Comparison of ENCODE assay signal across 9 cellular contexts in the genomic region with DNA sequence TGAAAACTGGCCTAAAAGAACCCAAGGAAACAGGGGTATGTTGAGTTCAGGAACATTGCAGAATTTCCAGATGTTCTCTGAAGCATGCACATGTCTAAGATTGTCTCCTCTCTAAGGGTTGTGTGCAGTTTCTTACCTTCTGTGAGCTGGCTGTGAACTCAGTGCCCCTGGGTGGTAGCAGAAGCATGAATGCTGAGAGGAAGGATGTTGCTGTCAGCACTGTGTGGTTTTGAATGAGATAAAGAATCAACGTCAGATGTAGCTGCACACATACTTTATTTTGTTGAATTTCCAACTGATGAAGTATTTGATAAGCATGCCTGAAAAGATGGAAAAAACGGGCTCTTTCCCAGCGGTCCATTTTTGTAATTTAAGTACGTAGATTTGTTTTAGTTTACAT. TPM values are rescaled to one million over a fixed set of nuclear protein-coding genes. Genes with fewer than 3 reads are reported as not detected.
DNase-seq lines count a peak whose midpoint lies in the region; ATAC-seq, FAIRE-seq and TF ChIP-seq lines count a peak whose summit lies in the region.
"Had no signal": no experiment of that assay in that cellular context is flagged by ENCODE, and none has a peak within 500 bp of the region (broad histone marks: within the 10 kb centered on the region; RNA-seq: fewer than 3 reads in every experiment).

No MANE protein-coding gene starts in this region.

- H3K79me2 ChIP-seq in endothelial cell of umbilical vein (ENCODE audit: control insufficient read depth, insufficient read depth, low read length), result no peaks in the 10 kb centered on the region

- no peaks in the 10 kb centered on the region for H3K9me1 ChIP-seq in endothelial cell of umbilical vein (replicated peaks; ENCODE audit: control insufficient read depth, extremely low read depth, insufficient read depth, low read length)

- H3K27me3 ChIP-seq in endothelial cell of umbilical vein (ENCODE audit: control insufficient read depth in 2 of 2, insufficient read depth in 2 of 2, low read length in 2 of 2), result no peaks in the 10 kb centered on the region

- no peaks in the 10 kb centered on the region for H4K20me1 ChIP-seq in endothelial cell of umbilical vein (replicated peaks; ENCODE audit: control insufficient read depth, extremely low read depth, insufficient read depth, low read length)

- FAIRE-seq in endothelial cell of umbilical vein (lab: Jason Lieb, UNC), result peak; percentile 78

- dilution Hi-C loops in endothelial cell of umbilical vein (cut with MboI; ENCODE audit: extremely low pct_ligation_motif_present, low sequenced_read_pairs), result no loop called here

- TF ChIP-seq CTCF in endothelial cell of umbilical vein (IDR thresholded peaks at IDR 0.05; ENCODE audit: extremely low read depth in 1 of 2, insufficient read depth in 1 of 2, low read depth in 1 of 2, low read length in 2 of 2) (no peak), GM10248 (IDR thresholded peaks at IDR 0.05; ENCODE audit: control extremely low read depth, extremely low read depth, low read depth, missing control alignments) (no peak)

- no peak overlapping the region for H3K9ac ChIP-seq in endothelial cell of umbilical vein (replicated peaks; ENCODE audit: extremely low read depth, insufficient read depth, low read length)

- peaks cover 16% of the 10 kb centered on the region for H3K4me1 ChIP-seq in endothelial cell of umbilical vein (ENCODE audit: control insufficient read depth, extremely low read depth, insufficient read depth, low read length)

- intact Hi-C loops in endothelial cell of umbilical vein (cut with micrococcal nuclease), result no loop called here

- BruUV-seq in endothelial cell of umbilical vein (replicated peaks; lab: Mats Ljungman, UMichigan), result no TSS peak

- DNase-seq in A172 (ENCODE audit: low spot score) (peak; percentile 38), endothelial cell of umbilical vein (ENCODE audit: low read depth, low spot score) (peak; percentile 86), GM10248 (ENCODE audit: extremely low spot score) (no peak)
- peak; percentile 91 for DNase-seq in Jurkat, Clone E6-1 (ENCODE audit: low read depth, low spot score)
- DNase-seq in activated CD4-positive, alpha-beta T cell treated with anti-CD3 and anti-CD28 coated beads, Interleukin-2, amount 50 U/mL, for 48 hours, result peak; percentile 37 to 43

- TF ChIP-seq POLR2A in endothelial cell of umbilical vein (IDR thresholded peaks at IDR 0.05; ENCODE audit: low read depth, low read length), result no peak

- H3K4me3 ChIP-seq in Jurkat, Clone E6-1 (ENCODE audit: low read length), result peak overlapping the region; percentile 32
- no peak overlapping the region for H3K4me3 ChIP-seq in endothelial cell of umbilical vein (replicated peaks in 1 of 3; ENCODE audit: insufficient read depth in 1 of 3, low read depth in 1 of 3, low read length in 3 of 3)

- peak overlapping the region; percentile 58 for H3K27ac ChIP-seq in endothelial cell of umbilical vein (ENCODE audit: insufficient read depth, low read depth, low read length)
- H3K27ac ChIP-seq: RWPE1 had no signal

- peak overlapping the region; percentile 2 for H3K4me2 ChIP-seq in endothelial cell of umbilical vein (ENCODE audit: insufficient read depth, low read length)

- H3K36me3 ChIP-seq in endothelial cell of umbilical vein (ENCODE audit: control insufficient read depth in 2 of 2, extremely low read depth in 1 of 2, insufficient read depth in 2 of 2, low read length in 2 of 2), result no peaks in the 10 kb centered on the region

- CTCF ChIA-PET in endothelial cell of umbilical vein (lab: Charles Lee), result interaction anchor here (0.6 to 1.4 kb wide), 3 partner anchors 15 to 79 kb away, joined by 3 to 6 read pairs (median 4); no protein-coding TSS in a partner anchor
- CTCF ChIA-PET in GM10248 (lab: Yijun Ruan, JAX), result no interaction called here

- ATAC-seq in HG03520 (IDR thresholded peaks at IDR 0.05; ENCODE audit: unreplicated experiment) (no peak), HG03457 (IDR thresholded peaks at IDR 0.05; ENCODE audit: unreplicated experiment) (no peak), GM21576 (IDR thresholded peaks at IDR 0.05; ENCODE audit: unreplicated experiment) (no peak)

- POLR2A ChIA-PET in endothelial cell of umbilical vein (lab: Charles Lee) (no interaction called here), GM10248 (lab: Yijun Ruan, JAX) (no interaction called here)

- no peaks in the 10 kb centered on the region for H3K9me3 ChIP-seq in endothelial cell of umbilical vein (replicated peaks; ENCODE audit: control insufficient read depth, insufficient read depth, low read length)

- no peak overlapping the region for H2AFZ ChIP-seq in endothelial cell of umbilical vein (ENCODE audit: low read depth, low read length)

TF ChIP-seq in endothelial cell of umbilical vein, 7 proteins besides CTCF, POLR2A, EP300 and RAD21:
- TF ChIP-seq, protein P1, sequence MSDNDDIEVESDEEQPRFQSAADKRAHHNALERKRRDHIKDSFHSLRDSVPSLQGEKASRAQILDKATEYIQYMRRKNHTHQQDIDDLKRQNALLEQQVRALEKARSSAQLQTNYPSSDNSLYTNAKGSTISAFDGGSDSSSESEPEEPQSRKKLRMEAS (IDR thresholded peaks at IDR 0.05; ENCODE audit: insufficient read depth, insufficient read length), result no peak
- TF ChIP-seq POLR2AphosphoS5 (IDR thresholded peaks at IDR 0.05; ENCODE audit: insufficient read depth, low read depth, low read length) (peak; percentile 45), EZH2 (IDR thresholded peaks at IDR 0.05; ENCODE audit: borderline replicate concordance, low read depth, low read length, severe bottlenecking) (no peak), JUN (IDR thresholded peaks at IDR 0.05; ENCODE audit: borderline replicate concordance, insufficient read depth, insufficient read length, low read depth) (peak; percentile 48), GATA2 (IDR thresholded peaks at IDR 0.05; ENCODE audit: insufficient read depth, insufficient read length, low read depth, low read length) (peak; percentile 97), FOS (IDR thresholded peaks at IDR 0.05; ENCODE audit: borderline replicate concordance, insufficient read depth, low read length) (peak; percentile 69), MYC (IDR thresholded peaks at IDR 0.05; ENCODE audit: low read depth, low read length) (no peak)

RNA-seq across cellular contexts. Expression of a gene that starts 23.8 kb away (rescaled TPM):
- not detected in 2 replicates for total RNA-seq in A172 (2014; rRNA removed; shearing (Covaris generic))
- polyA plus RNA-seq in Jurkat, Clone E6-1 (2012; ENCODE audit: insufficient read depth, insufficient read length), result 24.4 TPM
- 0.31 TPM in 1 of 2 replicates, not detected in the other for total RNA-seq in endothelial cell of umbilical vein
- polyA plus RNA-seq in endothelial cell of umbilical vein, result 0.11 and 0.14 TPM in 2 replicates
- 0.08 and 0.09 TPM in 2 replicates for polyA plus RNA-seq in endothelial cell of umbilical vein (2011; cell fraction: cytosol; rRNA removed)
- polyA plus RNA-seq in endothelial cell of umbilical vein (2011; cell fraction: nucleus; rRNA removed), result 0.22 and 0.28 TPM in 2 replicates
- not detected in 2 replicates for polyA plus RNA-seq in endothelial cell of umbilical vein (2012)
- polyA minus RNA-seq in endothelial cell of umbilical vein, result 0.21 and 0.27 TPM in 2 replicates
- not detected for polyA minus RNA-seq in endothelial cell of umbilical vein (2011; cell fraction: cytosol; rRNA and poly(A)+ RNA removed)
- polyA minus RNA-seq in endothelial cell of umbilical vein (2011; cell fraction: nucleus; rRNA and poly(A)+ RNA removed), result 0.05 TPM in 1 of 2 replicates, not detected in the other

RNA-seq across cellular contexts. Expression of a gene that starts 51.5 kb away (rescaled TPM):
- total RNA-seq in A172 (2014; rRNA removed; shearing (Covaris generic)), result not detected in 2 replicates
- polyA plus RNA-seq in Jurkat, Clone E6-1 (2012; ENCODE audit: insufficient read depth, insufficient read length), result 6.9 TPM
- total RNA-seq in endothelial cell of umbilical vein, result 6.6 and 10.7 TPM in 2 replicates
- 14.0 and 14.9 TPM in 2 replicates for polyA plus RNA-seq in endothelial cell of umbilical vein
- polyA plus RNA-seq in endothelial cell of umbilical vein (2011; cell fraction: cytosol; rRNA removed), result 12.9 and 13.9 TPM in 2 replicates
- polyA plus RNA-seq in endothelial cell of umbilical vein (2011; cell fraction: nucleus; rRNA removed), result 4.9 and 5.7 TPM in 2 replicates
- polyA plus RNA-seq in endothelial cell of umbilical vein (2012), result 16.0 and 18.3 TPM in 2 replicates
- polyA minus RNA-seq in endothelial cell of umbilical vein, result 3.5 and 6.5 TPM in 2 replicates
- polyA minus RNA-seq in endothelial cell of umbilical vein (2011; cell fraction: cytosol; rRNA and poly(A)+ RNA removed), result not detected
- 2.0 and 2.1 TPM in 2 replicates for polyA minus RNA-seq in endothelial cell of umbilical vein (2011; cell fraction: nucleus; rRNA and poly(A)+ RNA removed)
